Comparison of ENCODE assay signal across 17 cellular contexts in genomic region chr14:34029921-34030334, GRCh38.
DNase-seq lines count a peak whose midpoint lies in the region; ATAC-seq, FAIRE-seq and TF ChIP-seq lines count a peak whose summit lies in the region.
"Had no signal": no experiment of that assay in that cellular context is flagged by ENCODE, and none has a peak within 500 bp of the region (broad histone marks: within the 10 kb centered on the region; RNA-seq: fewer than 3 reads in every experiment).

No MANE protein-coding gene starts in this region.

- no peaks in the 10 kb centered on the region for H3K4me1 Mint-ChIP-seq in stimulated activated memory B cell treated with anti-CD40 and anti-IgM and Interleukin-4, amounts not matched to agents 10 μg/mL and 1 μg/mL and 100 μg/mL, for 72 hours

- WGBS in lung, 2 donors = 83 to 90% methylated on average over 6 of the region's 6 CpGs
- 56 to 67% methylated on average over 3 to 6 of the region's 6 CpGs for WGBS in transverse colon (ENCODE audit: low coverage in 1 of 2), 2 donors

- TF ChIP-seq CTCF in lung (IDR thresholded peaks at IDR 0.05; ENCODE audit: control extremely low read depth, extremely low read depth) (no peak), transverse colon (IDR thresholded peaks at IDR 0.05) (no peak)

- ATAC-seq in lung (ENCODE audit: insufficient read depth, low FRiP score) (peak; percentile 33), GM21526 (IDR thresholded peaks at IDR 0.05; ENCODE audit: low FRiP score, unreplicated experiment) (no peak)
- ATAC-seq in stimulated activated memory B cell treated with anti-CD40 and anti-IgM and Interleukin-4, amounts not matched to agents 10 μg/mL and 1 μg/mL and 100 μg/mL, for 72 hours = no peak
- ATAC-seq: GM12878 had no signal

- DNase-seq in NCI-H82 treated with DMSO at 0.1 percent for 48 hours (lab: John Stamatoyannopoulos, UW; ENCODE audit: unreplicated experiment) (peak; percentile 61), fibroblast of gingiva (ENCODE audit: low read depth) (peak; percentile 77), lung (ENCODE audit: low spot score) (peak; percentile 33), transverse colon (peak; percentile 21), GM12892 (ENCODE audit: insufficient read length) (no peak), Ammon's horn (ENCODE audit: low spot score) (no peak)
- DNase-seq: Caco-2; MV-4-11; NCI-H510A; SHP77; stimulated activated CD4-positive, alpha-beta T cell treated with anti-CD3 and anti-CD28 coated beads, Interleukin-1b, Interleukin-23, amount 100 ng/mL, for 48 hours; stimulated activated naive CD4-positive, alpha-beta T cell had no signal

- H3K4me3 ChIP-seq in lung (no peak overlapping the region), transverse colon (no peak overlapping the region)
- H3K4me3 ChIP-seq: adrenal gland, GM12878 had no signal

- intact Hi-C loops in transverse colon (cut with DNase I; ENCODE audit: low total_unique reads) = no loop called here

- peaks cover 2% of the 10 kb centered on the region for H3K9me3 Mint-ChIP-seq in stimulated activated memory B cell treated with anti-CD40 and anti-IgM and Interleukin-4, amounts not matched to agents 10 μg/mL and 1 μg/mL and 100 μg/mL, for 72 hours

- FAIRE-seq in GM12892 (lab: Jason Lieb, UNC) = no peak
- FAIRE-seq: GM12878, islet of Langerhans had no signal

- H3K27ac Mint-ChIP-seq in stimulated activated memory B cell treated with anti-CD40 and anti-IgM and Interleukin-4, amounts not matched to agents 10 μg/mL and 1 μg/mL and 100 μg/mL, for 72 hours = no peak overlapping the region

- TF ChIP-seq EP300 in transverse colon (IDR thresholded peaks at IDR 0.05; ENCODE audit: low read depth) = no peak

- no peak overlapping the region for H3K27ac ChIP-seq in lung (ENCODE audit: low read depth in 1 of 2, low read length in 1 of 2)
- peak overlapping the region; percentile 46 to 65 (median 56) for H3K27ac ChIP-seq in transverse colon

- no peaks in the 10 kb centered on the region for H3K27me3 Mint-ChIP-seq in stimulated activated memory B cell treated with anti-CD40 and anti-IgM and Interleukin-4, amounts not matched to agents 10 μg/mL and 1 μg/mL and 100 μg/mL, for 72 hours

- H3K4me1 ChIP-seq in lung (ENCODE audit: control insufficient read depth in 2 of 2, insufficient read depth in 2 of 2, low read length in 2 of 2) = peaks cover 2 to 7% of the 10 kb centered on the region in 2 donors
- peaks cover 0 to 23% (median 11%) of the 10 kb centered on the region in 4 donors for H3K4me1 ChIP-seq in transverse colon
- H3K4me1 ChIP-seq: adrenal gland had no signal

- H3K36me3 ChIP-seq in lung (ENCODE audit: control insufficient read depth in 2 of 2, insufficient read depth in 2 of 2, low read length in 2 of 2) (no peaks in the 10 kb centered on the region), transverse colon (no peaks in the 10 kb centered on the region)
- H3K36me3 ChIP-seq: adrenal gland had no signal

- in situ Hi-C loops in transverse colon (cut with MboI; ENCODE audit: low pct_ligation_motif_present in 1 of 4, low pct_unique_long_range_greater_than_20kb in 1 of 4, low sequenced_read_pairs in 3 of 4) = no loop called here

- TF ChIP-seq POLR2A in transverse colon (IDR thresholded peaks at IDR 0.05) (no peak), GM12892 (IDR thresholded peaks at IDR 0.05; ENCODE audit: low read depth, low read length) (no peak)

- H3K9me3 ChIP-seq in lung (ENCODE audit: control insufficient read depth in 2 of 2, insufficient read depth in 1 of 2, low read length in 1 of 2) = peaks cover 0 to 2% of the 10 kb centered on the region in 2 donors
- H3K9me3 ChIP-seq in transverse colon = no peaks in the 10 kb centered on the region
- H3K9me3 ChIP-seq: adrenal gland, Caco-2 had no signal

- H3K27me3 ChIP-seq in lung (ENCODE audit: control insufficient read depth, insufficient read depth) = no peaks in the 10 kb centered on the region
- no peaks in the 10 kb centered on the region for H3K27me3 ChIP-seq in transverse colon
- H3K27me3 ChIP-seq: adrenal gland had no signal

- no peak overlapping the region for H3K4me3 Mint-ChIP-seq in stimulated activated memory B cell treated with anti-CD40 and anti-IgM and Interleukin-4, amounts not matched to agents 10 μg/mL and 1 μg/mL and 100 μg/mL, for 72 hours

- H3K36me3 Mint-ChIP-seq in stimulated activated memory B cell treated with anti-CD40 and anti-IgM and Interleukin-4, amounts not matched to agents 10 μg/mL and 1 μg/mL and 100 μg/mL, for 72 hours = no peaks in the 10 kb centered on the region

Comparison
In these comparisons a context has a peak if more than half of its experiments do, and no peak if none do; other contexts are left out.
1. DNase-seq: peak in NCI-H82 treated with DMSO at 0.1 percent for 48 hours (single experiment), fibroblast of gingiva (single experiment), lung (single experiment) and transverse colon (single experiment); none in GM12892 (single experiment) and Ammon's horn (single experiment).
2. H3K27ac ChIP-seq: peak in transverse colon (4 of 4); none in lung (0 of 2).